2 cellular contexts compared by ENCODE assay signal in the genomic region with DNA sequence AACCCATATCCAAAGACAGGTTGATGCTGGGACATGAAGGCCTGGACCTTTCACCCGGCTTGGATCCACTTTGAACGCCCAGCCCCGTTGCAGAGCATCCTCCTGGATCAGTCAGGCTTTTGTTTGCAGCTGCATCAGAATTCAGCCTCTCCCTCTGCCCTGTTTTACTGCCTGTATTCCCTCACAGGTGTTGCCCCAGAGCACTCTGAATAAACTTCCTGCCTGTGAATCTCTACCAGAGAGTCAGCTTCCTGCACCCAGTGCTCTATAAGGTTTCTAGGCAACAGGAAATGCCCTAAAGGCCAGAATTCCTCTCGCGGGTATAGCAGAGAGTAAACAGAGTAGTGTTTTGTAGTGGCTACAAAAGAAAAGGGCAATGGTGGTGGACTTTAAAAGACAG.
TF ChIP-seq lines count a peak whose summit lies in the region.

No MANE protein-coding gene starts in this region.

TF ChIP-seq in IMR-90, 13 proteins besides CTCF, POLR2A, EP300 and RAD21 (continued from another document):
- TF ChIP-seq, protein P1, sequence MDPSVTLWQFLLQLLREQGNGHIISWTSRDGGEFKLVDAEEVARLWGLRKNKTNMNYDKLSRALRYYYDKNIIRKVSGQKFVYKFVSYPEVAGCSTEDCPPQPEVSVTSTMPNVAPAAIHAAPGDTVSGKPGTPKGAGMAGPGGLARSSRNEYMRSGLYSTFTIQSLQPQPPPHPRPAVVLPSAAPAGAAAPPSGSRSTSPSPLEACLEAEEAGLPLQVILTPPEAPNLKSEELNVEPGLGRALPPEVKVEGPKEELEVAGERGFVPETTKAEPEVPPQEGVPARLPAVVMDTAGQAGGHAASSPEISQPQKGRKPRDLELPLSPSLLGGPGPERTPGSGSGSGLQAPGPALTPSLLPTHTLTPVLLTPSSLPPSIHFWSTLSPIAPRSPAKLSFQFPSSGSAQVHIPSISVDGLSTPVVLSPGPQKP (IDR thresholded peaks at IDR 0.05; ENCODE audit: borderline replicate concordance, low read depth, low read length) = no peak
- TF ChIP-seq NFE2L2 (IDR thresholded peaks at IDR 0.05; ENCODE audit: low read depth, low read length) (no peak), RFX5 (IDR thresholded peaks at IDR 0.05; ENCODE audit: low read depth, low read length) (no peak), BHLHE40 (IDR thresholded peaks at IDR 0.05; ENCODE audit: low read depth, low read length) (no peak)

TF ChIP-seq in WTC11, 78 proteins besides CTCF, POLR2A, EP300 and RAD21 (continued from another document):
- TF ChIP-seq, protein P2, sequence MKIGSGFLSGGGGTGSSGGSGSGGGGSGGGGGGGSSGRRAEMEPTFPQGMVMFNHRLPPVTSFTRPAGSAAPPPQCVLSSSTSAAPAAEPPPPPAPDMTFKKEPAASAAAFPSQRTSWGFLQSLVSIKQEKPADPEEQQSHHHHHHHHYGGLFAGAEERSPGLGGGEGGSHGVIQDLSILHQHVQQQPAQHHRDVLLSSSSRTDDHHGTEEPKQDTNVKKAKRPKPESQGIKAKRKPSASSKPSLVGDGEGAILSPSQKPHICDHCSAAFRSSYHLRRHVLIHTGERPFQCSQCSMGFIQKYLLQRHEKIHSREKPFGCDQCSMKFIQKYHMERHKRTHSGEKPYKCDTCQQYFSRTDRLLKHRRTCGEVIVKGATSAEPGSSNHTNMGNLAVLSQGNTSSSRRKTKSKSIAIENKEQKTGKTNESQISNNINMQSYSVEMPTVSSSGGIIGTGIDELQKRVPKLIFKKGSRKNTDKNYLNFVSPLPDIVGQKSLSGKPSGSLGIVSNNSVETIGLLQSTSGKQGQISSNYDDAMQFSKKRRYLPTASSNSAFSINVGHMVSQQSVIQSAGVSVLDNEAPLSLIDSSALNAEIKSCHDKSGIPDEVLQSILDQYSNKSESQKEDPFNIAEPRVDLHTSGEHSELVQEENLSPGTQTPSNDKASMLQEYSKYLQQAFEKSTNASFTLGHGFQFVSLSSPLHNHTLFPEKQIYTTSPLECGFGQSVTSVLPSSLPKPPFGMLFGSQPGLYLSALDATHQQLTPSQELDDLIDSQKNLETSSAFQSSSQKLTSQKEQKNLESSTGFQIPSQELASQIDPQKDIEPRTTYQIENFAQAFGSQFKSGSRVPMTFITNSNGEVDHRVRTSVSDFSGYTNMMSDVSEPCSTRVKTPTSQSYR (CRISPR knock-in tag; IDR thresholded peaks at IDR 0.05) = no peak
- TF ChIP-seq ZNF232 (CRISPR knock-in tag; IDR thresholded peaks at IDR 0.05) = no peak
- TF ChIP-seq EMX1 (CRISPR knock-in tag; IDR thresholded peaks at IDR 0.05) = no peak
- TF ChIP-seq ZNF121 (CRISPR knock-in tag; IDR thresholded peaks at IDR 0.05) = 0 out of 2 replicates have a peak, but pooled peaks have one; percentile 16
- TF ChIP-seq FOXK1 (CRISPR knock-in tag; IDR thresholded peaks at IDR 0.05) = 0 out of 2 replicates have a peak, but pooled peaks have one; percentile 14
- TF ChIP-seq CREM (CRISPR knock-in tag; IDR thresholded peaks at IDR 0.05) = no peak
- 0 out of 2 replicates have a peak, but pooled peaks have one; percentile 14 for TF ChIP-seq FOXP1 (CRISPR knock-in tag; IDR thresholded peaks at IDR 0.05; ENCODE audit: borderline replicate concordance)
- no peak for TF ChIP-seq SMAD3 (CRISPR knock-in tag; IDR thresholded peaks at IDR 0.05; ENCODE audit: borderline replicate concordance)
TF ChIP-seq in WTC11: peak in this region for 3.
